Comparison of ENCODE assay signal across 1 cellular context in the genomic region with DNA sequence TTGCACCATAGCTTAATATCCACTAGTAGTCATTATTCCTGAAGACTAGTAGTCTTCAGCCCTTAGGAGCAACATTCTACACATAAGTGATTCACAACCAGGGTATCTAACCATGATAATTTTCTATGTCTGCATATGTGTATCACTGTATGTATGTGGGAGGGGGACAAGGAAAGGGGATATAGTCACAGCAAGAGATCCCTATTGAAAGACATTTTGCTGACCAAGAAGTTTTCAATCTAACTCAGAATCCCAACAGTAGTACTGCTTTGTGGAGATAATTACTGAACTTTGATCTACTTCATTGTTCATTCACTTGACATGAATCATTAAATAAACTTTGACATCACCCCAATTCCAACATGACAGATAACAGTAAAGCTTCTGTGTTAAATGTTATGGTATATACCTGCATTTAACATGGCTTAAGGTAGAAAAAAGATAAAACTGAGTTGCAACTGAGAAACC.
TF ChIP-seq lines count a peak whose summit lies in the region.

No MANE protein-coding gene starts in this region.

TF ChIP-seq in WTC11, 78 proteins besides CTCF, POLR2A, EP300 and RAD21 (continued from another document):
- TF ChIP-seq, protein P1, sequence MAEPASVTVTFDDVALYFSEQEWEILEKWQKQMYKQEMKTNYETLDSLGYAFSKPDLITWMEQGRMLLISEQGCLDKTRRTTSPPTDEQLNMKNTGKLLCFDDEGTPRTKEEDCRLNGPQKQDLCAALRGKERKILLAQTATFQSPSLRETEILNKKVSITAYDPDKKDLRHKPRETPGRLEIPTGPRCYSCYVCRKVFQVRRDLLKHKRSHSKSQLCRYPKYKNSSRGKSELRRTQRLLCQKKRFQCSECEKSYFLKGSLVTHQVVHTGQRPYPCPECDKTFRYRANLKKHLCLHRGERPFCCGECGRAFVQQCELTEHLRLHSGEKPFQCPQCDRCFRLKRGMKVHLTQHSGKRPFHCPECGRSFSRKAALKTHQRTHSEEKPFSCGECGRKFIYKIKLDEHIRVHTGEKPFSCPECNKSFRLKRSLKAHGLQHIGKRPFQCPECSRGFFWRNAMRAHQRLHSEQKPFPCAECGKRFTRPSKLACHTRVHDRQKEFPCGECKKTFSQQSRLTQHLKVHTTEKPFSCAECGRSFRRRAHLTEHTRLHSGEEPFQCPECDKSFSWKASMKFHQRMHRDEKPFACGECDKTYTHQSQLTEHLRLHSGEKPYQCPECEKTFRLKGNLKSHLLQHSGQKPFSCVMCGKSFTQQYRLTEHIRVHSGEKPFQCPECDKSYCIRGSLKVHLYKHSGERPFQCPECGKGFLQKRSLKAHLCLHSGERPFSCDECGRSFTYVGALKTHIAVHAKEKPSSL (CRISPR knock-in tag; conservative IDR thresholded peaks at IDR 0.05): no peak
- TF ChIP-seq ZNF219 (CRISPR knock-in tag; IDR thresholded peaks at IDR 0.05; ENCODE audit: borderline replicate concordance) (no peak), SMAD3 (CRISPR knock-in tag; IDR thresholded peaks at IDR 0.05; ENCODE audit: borderline replicate concordance) (no peak), NFYB (CRISPR knock-in tag; conservative IDR thresholded peaks at IDR 0.05; ENCODE audit: low read depth) (no peak), FOXK1 (CRISPR knock-in tag; IDR thresholded peaks at IDR 0.05) (no peak), IRF2 (CRISPR knock-in tag; IDR thresholded peaks at IDR 0.05; ENCODE audit: borderline replicate concordance, low read depth) (no peak), TEAD4 (CRISPR knock-in tag; IDR thresholded peaks at IDR 0.05) (no peak), ZNF317 (CRISPR knock-in tag; IDR thresholded peaks at IDR 0.05; ENCODE audit: borderline replicate concordance, low read depth) (no peak), CBFB (CRISPR knock-in tag; IDR thresholded peaks at IDR 0.05; ENCODE audit: low read depth) (no peak), CREB1 (CRISPR knock-in tag; IDR thresholded peaks at IDR 0.05) (no peak)
- TF ChIP-seq, protein P2, sequence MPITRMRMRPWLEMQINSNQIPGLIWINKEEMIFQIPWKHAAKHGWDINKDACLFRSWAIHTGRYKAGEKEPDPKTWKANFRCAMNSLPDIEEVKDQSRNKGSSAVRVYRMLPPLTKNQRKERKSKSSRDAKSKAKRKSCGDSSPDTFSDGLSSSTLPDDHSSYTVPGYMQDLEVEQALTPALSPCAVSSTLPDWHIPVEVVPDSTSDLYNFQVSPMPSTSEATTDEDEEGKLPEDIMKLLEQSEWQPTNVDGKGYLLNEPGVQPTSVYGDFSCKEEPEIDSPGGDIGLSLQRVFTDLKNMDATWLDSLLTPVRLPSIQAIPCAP (CRISPR knock-in tag; IDR thresholded peaks at IDR 0.05): no peak
- TF ChIP-seq, protein P3, sequence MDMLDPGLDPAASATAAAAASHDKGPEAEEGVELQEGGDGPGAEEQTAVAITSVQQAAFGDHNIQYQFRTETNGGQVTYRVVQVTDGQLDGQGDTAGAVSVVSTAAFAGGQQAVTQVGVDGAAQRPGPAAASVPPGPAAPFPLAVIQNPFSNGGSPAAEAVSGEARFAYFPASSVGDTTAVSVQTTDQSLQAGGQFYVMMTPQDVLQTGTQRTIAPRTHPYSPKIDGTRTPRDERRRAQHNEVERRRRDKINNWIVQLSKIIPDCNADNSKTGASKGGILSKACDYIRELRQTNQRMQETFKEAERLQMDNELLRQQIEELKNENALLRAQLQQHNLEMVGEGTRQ (CRISPR knock-in tag; IDR thresholded peaks at IDR 0.05): no peak
- TF ChIP-seq, protein P4, sequence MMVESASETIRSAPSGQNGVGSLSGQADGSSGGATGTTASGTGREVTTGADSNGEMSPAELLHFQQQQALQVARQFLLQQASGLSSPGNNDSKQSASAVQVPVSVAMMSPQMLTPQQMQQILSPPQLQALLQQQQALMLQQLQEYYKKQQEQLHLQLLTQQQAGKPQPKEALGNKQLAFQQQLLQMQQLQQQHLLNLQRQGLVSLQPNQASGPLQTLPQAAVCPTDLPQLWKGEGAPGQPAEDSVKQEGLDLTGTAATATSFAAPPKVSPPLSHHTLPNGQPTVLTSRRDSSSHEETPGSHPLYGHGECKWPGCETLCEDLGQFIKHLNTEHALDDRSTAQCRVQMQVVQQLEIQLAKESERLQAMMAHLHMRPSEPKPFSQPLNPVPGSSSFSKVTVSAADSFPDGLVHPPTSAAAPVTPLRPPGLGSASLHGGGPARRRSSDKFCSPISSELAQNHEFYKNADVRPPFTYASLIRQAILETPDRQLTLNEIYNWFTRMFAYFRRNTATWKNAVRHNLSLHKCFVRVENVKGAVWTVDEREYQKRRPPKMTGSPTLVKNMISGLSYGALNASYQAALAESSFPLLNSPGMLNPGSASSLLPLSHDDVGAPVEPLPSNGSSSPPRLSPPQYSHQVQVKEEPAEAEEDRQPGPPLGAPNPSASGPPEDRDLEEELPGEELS (CRISPR knock-in tag; IDR thresholded peaks at IDR 0.05): no peak
- TF ChIP-seq, protein P5, sequence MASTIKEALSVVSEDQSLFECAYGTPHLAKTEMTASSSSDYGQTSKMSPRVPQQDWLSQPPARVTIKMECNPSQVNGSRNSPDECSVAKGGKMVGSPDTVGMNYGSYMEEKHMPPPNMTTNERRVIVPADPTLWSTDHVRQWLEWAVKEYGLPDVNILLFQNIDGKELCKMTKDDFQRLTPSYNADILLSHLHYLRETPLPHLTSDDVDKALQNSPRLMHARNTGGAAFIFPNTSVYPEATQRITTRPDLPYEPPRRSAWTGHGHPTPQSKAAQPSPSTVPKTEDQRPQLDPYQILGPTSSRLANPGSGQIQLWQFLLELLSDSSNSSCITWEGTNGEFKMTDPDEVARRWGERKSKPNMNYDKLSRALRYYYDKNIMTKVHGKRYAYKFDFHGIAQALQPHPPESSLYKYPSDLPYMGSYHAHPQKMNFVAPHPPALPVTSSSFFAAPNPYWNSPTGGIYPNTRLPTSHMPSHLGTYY (CRISPR knock-in tag; IDR thresholded peaks at IDR 0.05): no peak
- TF ChIP-seq, protein P6, sequence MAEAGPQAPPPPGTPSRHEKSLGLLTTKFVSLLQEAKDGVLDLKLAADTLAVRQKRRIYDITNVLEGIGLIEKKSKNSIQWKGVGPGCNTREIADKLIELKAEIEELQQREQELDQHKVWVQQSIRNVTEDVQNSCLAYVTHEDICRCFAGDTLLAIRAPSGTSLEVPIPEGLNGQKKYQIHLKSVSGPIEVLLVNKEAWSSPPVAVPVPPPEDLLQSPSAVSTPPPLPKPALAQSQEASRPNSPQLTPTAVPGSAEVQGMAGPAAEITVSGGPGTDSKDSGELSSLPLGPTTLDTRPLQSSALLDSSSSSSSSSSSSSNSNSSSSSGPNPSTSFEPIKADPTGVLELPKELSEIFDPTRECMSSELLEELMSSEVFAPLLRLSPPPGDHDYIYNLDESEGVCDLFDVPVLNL (CRISPR knock-in tag; IDR thresholded peaks at IDR 0.05; ENCODE audit: borderline replicate concordance, low read depth): no peak
